In the genomic region with DNA sequence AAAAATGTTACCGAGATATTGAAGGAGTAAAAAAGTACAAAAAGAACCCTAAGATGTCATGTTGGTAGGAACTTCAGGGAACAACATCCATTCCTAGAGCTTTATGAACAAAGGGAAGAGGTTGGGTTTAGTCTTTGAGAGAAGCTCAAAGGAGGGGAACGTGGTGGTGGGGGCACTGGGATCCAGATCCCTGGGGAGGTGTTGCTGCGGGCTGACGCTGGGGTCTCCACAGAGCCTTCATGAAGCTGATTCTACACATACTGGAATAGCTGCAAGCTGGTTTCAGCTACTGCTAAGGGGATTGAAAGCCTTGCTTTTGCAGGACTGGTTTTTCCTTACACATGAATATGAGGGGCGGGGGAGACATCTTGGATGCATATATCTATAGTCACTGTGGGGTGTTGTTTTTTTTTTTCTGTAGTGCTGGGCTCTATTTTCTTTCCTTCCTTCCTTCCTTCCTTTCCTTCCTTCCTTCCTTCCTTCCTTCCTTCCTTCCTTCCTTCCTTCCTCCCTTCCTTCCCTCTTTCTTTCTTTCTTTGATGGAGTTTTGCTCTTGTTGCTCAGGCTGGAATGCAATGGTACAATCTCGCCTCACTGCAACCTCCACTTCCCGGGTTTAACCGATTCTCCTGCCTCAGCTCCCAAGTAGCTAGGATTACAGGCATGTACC, we compare ENCODE assay signal across 18 cellular contexts. TPM values are rescaled to one million over a fixed set of nuclear protein-coding genes. Genes with fewer than 3 reads are reported as not detected.
DNase-seq lines count a peak whose midpoint lies in the region; ATAC-seq, FAIRE-seq and TF ChIP-seq lines count a peak whose summit lies in the region.
"Had no signal": no experiment of that assay in that cellular context is flagged by ENCODE, and none has a peak within 500 bp of the region (broad histone marks: within the 10 kb centered on the region; RNA-seq: fewer than 3 reads in every experiment).

No MANE protein-coding gene starts in this region.

- WGBS in heart left ventricle, 4 donors, result 87 to 91% (median 89%) methylated on average over 8 of the region's 8 CpGs
- 82 to 85% methylated on average over 8 of the region's 8 CpGs for WGBS in tibial nerve, 2 donors
- over 99% methylated on average over 8 of the region's 8 CpGs for WGBS in HepG2 (ENCODE audit: low lambda C conversion rate)

- H3K27ac ChIP-seq in cardiac muscle cell, result peak overlapping the region; percentile 94
- H3K27ac ChIP-seq in heart left ventricle, result no peak overlapping the region
- H3K27ac ChIP-seq in tibial nerve, result no peak overlapping the region
- no peak overlapping the region for H3K27ac ChIP-seq in HepG2 (ENCODE audit: extremely low read length, insufficient read depth, low read length)
- H3K27ac ChIP-seq: GM23248, WERI-Rb-1 had no signal

- no peak overlapping the region for H3K4me3 ChIP-seq in cardiac muscle cell
- H3K4me3 ChIP-seq in heart left ventricle, result no peak overlapping the region
- H3K4me3 ChIP-seq in tibial nerve, result no peak overlapping the region
- H3K4me3 ChIP-seq in HepG2 (replicated peaks in 1 of 3; ENCODE audit: insufficient read depth in 1 of 3, low read depth in 2 of 3, low read length in 3 of 3), result no peak overlapping the region
- H3K4me3 ChIP-seq: GM23248 had no signal

- H3K36me3 ChIP-seq in cardiac muscle cell (peaks cover 4% of the 10 kb centered on the region), heart left ventricle (peaks cover 0 to 31% (median 22%) of the 10 kb centered on the region in 9 donors), tibial nerve (peaks cover 0 to 37% (median 7%) of the 10 kb centered on the region in 3 donors), HepG2 (replicated peaks in 1 of 2; ENCODE audit: control insufficient read depth in 1 of 2, insufficient read depth in 2 of 2, low read length in 2 of 2) (peaks cover 5 to 13% of the 10 kb centered on the region in 2 experiments; a peak in 4 of 5 replicates)

- H3K4me3 Mint-ChIP-seq in effector memory CD8-positive, alpha-beta T cell, result no peak overlapping the region
- no peak overlapping the region for H3K4me3 Mint-ChIP-seq in stimulated activated effector memory CD8-positive, alpha-beta T cell treated with anti-CD3 and anti-CD28 coated beads, Interleukin-12 subunit alpha, Interleukin-12 subunit beta, amount 100 ng/mL, for 72 hours
- H3K4me3 Mint-ChIP-seq: T-cell had no signal

- H3K4me1 ChIP-seq in cardiac muscle cell (ENCODE audit: low read depth) (peaks cover 6% of the 10 kb centered on the region), heart left ventricle (peaks cover 0 to 23% (median 5%) of the 10 kb centered on the region in 12 donors), tibial nerve (peaks cover 0 to 53% (median 8%) of the 10 kb centered on the region in 4 donors), HepG2 (ENCODE audit: insufficient read depth, low read length) (peaks cover under 1% of the 10 kb centered on the region)

- TF ChIP-seq POLR2A in heart left ventricle (IDR thresholded peaks at IDR 0.05) (no peak), tibial nerve (IDR thresholded peaks at IDR 0.05) (no peak), HepG2 (IDR thresholded peaks at IDR 0.05; ENCODE audit: insufficient read depth in 1 of 2, low read depth in 2 of 2, low read length in 2 of 2) (no peak)

- H2AFZ ChIP-seq in HepG2 (ENCODE audit: low read length), result no peak overlapping the region
- H2AFZ ChIP-seq: GM23248 had no signal

- POLR2A ChIA-PET in HepG2 (lab: Yijun Ruan, JAX), result no interaction called here

- no peak for ATAC-seq in heart left ventricle
- ATAC-seq in effector memory CD8-positive, alpha-beta T cell (replicated peaks), result no peak
- no peak for ATAC-seq in stimulated activated effector memory CD8-positive, alpha-beta T cell treated with anti-CD3 and anti-CD28 coated beads, Interleukin-12 subunit alpha, Interleukin-12 subunit beta, amount 100 ng/mL, for 72 hours
- no peak for ATAC-seq in HepG2
- ATAC-seq: left lobe of liver, T-cell had no signal

- peaks cover 30% of the 10 kb centered on the region for H3K36me3 Mint-ChIP-seq in effector memory CD8-positive, alpha-beta T cell (ENCODE audit: insufficient read depth)
- peaks cover 50% of the 10 kb centered on the region for H3K36me3 Mint-ChIP-seq in stimulated activated effector memory CD8-positive, alpha-beta T cell treated with anti-CD3 and anti-CD28 coated beads, Interleukin-12 subunit alpha, Interleukin-12 subunit beta, amount 100 ng/mL, for 72 hours

- in situ Hi-C loops in HepG2 (cut with HindIII; ENCODE audit: extremely low pct_ligation_motif_present, low pct_unique_long_range_greater_than_20kb), result no loop called here

- DNase-seq in cardiac muscle cell (ENCODE audit: low read depth in 1 of 2, low spot score in 1 of 2) (no peak), heart left ventricle (no peak), tibial nerve (ENCODE audit: low spot score in 2 of 2) (no peak), HepG2 (ENCODE audit: low spot score) (no peak)
- no peak for DNase-seq in effector memory CD8-positive, alpha-beta T cell
- no peak for DNase-seq in stimulated activated effector memory CD8-positive, alpha-beta T cell treated with anti-CD3 and anti-CD28 coated beads, Interleukin-12 subunit alpha, Interleukin-12 subunit beta, amount 100 ng/mL, for 72 hours (ENCODE audit: low spot score in 2 of 2)
- DNase-seq: activated CD8-positive, alpha-beta memory T cell treated with anti-CD3 and anti-CD28 coated beads, Interleukin-2, amount 50 U/mL, for 4 hours; Calu3; central memory CD4-positive, alpha-beta T cell; effector memory CD4-positive, alpha-beta T cell; GM23248; NCI-H1436 treated with DMSO at 0.1 percent for 48 hours; NCI-H2227 treated with DMSO at 0.1 percent for 48 hours; NK-92 treated with Interleukin-12 subunit alpha and Interleukin-12 subunit beta, amount 100 ng/mL, for 24 hours; WERI-Rb-1 had no signal

- no peak for TF ChIP-seq RAD21 in HepG2 (CRISPR knock-in tag; IDR thresholded peaks at IDR 0.05)

- H3K4me2 ChIP-seq in HepG2 (ENCODE audit: low read depth, low read length), result no peak overlapping the region

- intact Hi-C loops in heart left ventricle (cut with DNase I) (no loop called here), HepG2 (cut with micrococcal nuclease; ENCODE audit: unreplicated experiment) (no loop called here)

- peaks cover 4% of the 10 kb centered on the region for H3K79me2 ChIP-seq in HepG2 (ENCODE audit: insufficient read depth, low read length)

- peaks cover 18% of the 10 kb centered on the region in 2 donors for H3K4me1 Mint-ChIP-seq in effector memory CD8-positive, alpha-beta T cell (ENCODE audit: low read depth in 2 of 2)
- H3K4me1 Mint-ChIP-seq in stimulated activated effector memory CD8-positive, alpha-beta T cell treated with anti-CD3 and anti-CD28 coated beads, Interleukin-12 subunit alpha, Interleukin-12 subunit beta, amount 100 ng/mL, for 72 hours, result peaks cover 48% of the 10 kb centered on the region

- CTCF ChIA-PET in HepG2 (lab: Yijun Ruan, JAX; ENCODE audit: low intra/inter-chr PET ratio, low total read pairs), result no interaction called here

- no peak overlapping the region for H3K9ac ChIP-seq in HepG2 (ENCODE audit: insufficient read depth, low read depth, low read length)
- H3K9ac ChIP-seq: GM23248 had no signal

- TF ChIP-seq CTCF in cardiac muscle cell (IDR thresholded peaks at IDR 0.05; ENCODE audit: low read depth, low read length) (no peak), heart left ventricle (IDR thresholded peaks at IDR 0.05) (no peak), tibial nerve (IDR thresholded peaks at IDR 0.05) (no peak), HepG2 (CRISPR knock-in tag; IDR thresholded peaks at IDR 0.05) (no peak)

- no peak for FAIRE-seq in HepG2 (lab: Jason Lieb, UNC)
- FAIRE-seq: G401.6 had no signal

- TF ChIP-seq EP300 in tibial nerve (IDR thresholded peaks at IDR 0.05) (no peak), HepG2 (IDR thresholded peaks at IDR 0.05; ENCODE audit: low read depth in 2 of 2, low read length in 2 of 2) (no peak), HepG2 (CRISPR knock-in tag; IDR thresholded peaks at IDR 0.05; ENCODE audit: borderline replicate concordance) (no peak)

- BruUV-seq in HepG2 (replicated peaks; lab: Mats Ljungman, UMichigan), result no TSS peak

- H3K27ac Mint-ChIP-seq in effector memory CD8-positive, alpha-beta T cell, result peak overlapping the region; percentile 66 to 88
- peak overlapping the region; percentile 15 for H3K27ac Mint-ChIP-seq in stimulated activated effector memory CD8-positive, alpha-beta T cell treated with anti-CD3 and anti-CD28 coated beads, Interleukin-12 subunit alpha, Interleukin-12 subunit beta, amount 100 ng/mL, for 72 hours

- no peaks in the 10 kb centered on the region for H3K9me3 ChIP-seq in cardiac muscle cell (ENCODE audit: low read depth)
- no peaks in the 10 kb centered on the region for H3K9me3 ChIP-seq in heart left ventricle
- no peaks in the 10 kb centered on the region for H3K9me3 ChIP-seq in tibial nerve
- no peaks in the 10 kb centered on the region for H3K9me3 ChIP-seq in HepG2 (ENCODE audit: low read length)

- no peaks in the 10 kb centered on the region for H3K27me3 ChIP-seq in cardiac muscle cell
- H3K27me3 ChIP-seq in heart left ventricle, result no peaks in the 10 kb centered on the region
- H3K27me3 ChIP-seq in tibial nerve, result no peaks in the 10 kb centered on the region
- no peaks in the 10 kb centered on the region for H3K27me3 ChIP-seq in HepG2 (ENCODE audit: control insufficient read depth in 1 of 2, insufficient read depth in 2 of 2, low read length in 2 of 2)

- no peaks in the 10 kb centered on the region for H3K27me3 Mint-ChIP-seq in effector memory CD8-positive, alpha-beta T cell
- H3K27me3 Mint-ChIP-seq: T-cell had no signal

- H4K20me1 ChIP-seq in HepG2 (ENCODE audit: insufficient read depth, low read length), result no peaks in the 10 kb centered on the region

- no peaks in the 10 kb centered on the region for H3K9me3 Mint-ChIP-seq in effector memory CD8-positive, alpha-beta T cell
- no peaks in the 10 kb centered on the region for H3K9me3 Mint-ChIP-seq in stimulated activated effector memory CD8-positive, alpha-beta T cell treated with anti-CD3 and anti-CD28 coated beads, Interleukin-12 subunit alpha, Interleukin-12 subunit beta, amount 100 ng/mL, for 72 hours
- H3K9me3 Mint-ChIP-seq: T-cell had no signal

RNA-seq across cellular contexts. Expression of a gene that starts 6.5 kb away (rescaled TPM):
- total RNA-seq in cardiac muscle cell, result 51.1 TPM in 2 replicates
- polyA plus RNA-seq in cardiac muscle cell, result 25.1 and 34.7 TPM in 2 replicates
- total RNA-seq in heart left ventricle, result 10 to 100 TPM in 2 of 9 donors, 1 to 10 TPM in 7; 7.5 to 12.0 (median 9.1) TPM
- 10 to 100 TPM in 1 of 2 donors, 1 to 10 TPM in 1; 6.2 to 12.5 TPM for polyA plus RNA-seq in heart left ventricle
- 10 to 100 TPM; 41.6 to 88.8 (median 52.5) TPM for total RNA-seq in tibial nerve
- total RNA-seq in HepG2 (2016; rRNA removed; fragmentation: Illumina TruSeq; extraction: Trizol), result 1.3 and 3.1 TPM in 2 replicates
- total RNA-seq in HepG2 (2016; cell fraction: cytosol; rRNA removed; fragmentation: Illumina TruSeq; extraction: Trizol; ENCODE audit: low read depth), result 0.97 and 1.1 TPM in 2 replicates
- total RNA-seq in HepG2 (2016; cell fraction: insoluble cytoplasmic fraction; rRNA removed; fragmentation: Illumina TruSeq; extraction: Trizol), result 1.0 and 3.4 TPM in 2 replicates
- 1.1 and 1.4 TPM in 2 replicates for total RNA-seq in HepG2 (2016; cell fraction: membrane; rRNA removed; fragmentation: Illumina TruSeq; extraction: Trizol)
- total RNA-seq in HepG2 (2016; cell fraction: nucleus; rRNA removed; fragmentation: Illumina TruSeq; extraction: Trizol), result 3.8 and 4.3 TPM in 2 replicates
- polyA plus RNA-seq in HepG2 (2011; rRNA removed), result 8.1 and 10.0 TPM in 2 replicates
- polyA plus RNA-seq in HepG2 (2011; cell fraction: cytosol; rRNA removed), result 3.4 and 6.6 TPM in 2 replicates
- 73.5 and 84.6 TPM in 2 replicates for polyA plus RNA-seq in HepG2 (2011; cell fraction: nucleus; rRNA removed)
- polyA plus RNA-seq in HepG2 (2012), result 4.8 and 6.6 TPM in 2 replicates
- 0.12 and 0.23 TPM in 2 replicates for polyA plus RNA-seq in HepG2 (2016; cell fraction: cytosol; fragmentation: Illumina TruSeq; extraction: Trizol; ENCODE audit: low read depth)
- polyA plus RNA-seq in HepG2 (2016; cell fraction: insoluble cytoplasmic fraction; fragmentation: Illumina TruSeq; extraction: Trizol; ENCODE audit: low read depth), result 1.3 and 1.5 TPM in 2 replicates
- polyA plus RNA-seq in HepG2 (2016; cell fraction: membrane; fragmentation: Illumina TruSeq; extraction: Trizol; ENCODE audit: low read depth), result 0.18 and 0.57 TPM in 2 replicates
- 15.9 and 16.0 TPM in 2 replicates for polyA plus RNA-seq in HepG2 (2016; cell fraction: nucleus; fragmentation: Illumina TruSeq; extraction: Trizol; ENCODE audit: insufficient read depth, low read depth)
- 12.8 and 32.3 TPM in 2 replicates for polyA minus RNA-seq in HepG2 (2011; rRNA and poly(A)+ RNA removed; ENCODE audit: low replicate concordance)
- 1.9 and 3.2 TPM in 2 replicates for polyA minus RNA-seq in HepG2 (2011; cell fraction: cytosol; rRNA and poly(A)+ RNA removed)
- polyA minus RNA-seq in HepG2 (2011; cell fraction: nucleus; rRNA and poly(A)+ RNA removed), result 11.1 and 11.8 TPM in 2 replicates

RNA-seq across cellular contexts. Expression of a gene that starts 21.2 kb away (rescaled TPM):
- total RNA-seq in cardiac muscle cell (70.8 and 79.0 TPM in 2 replicates), heart left ventricle (100 to 1,000 TPM in 6 of 9 donors, 10 to 100 TPM in 3; 35.3 to 139 (median 115) TPM), tibial nerve (10 to 100 TPM; 18.4 to 38.2 (median 29.4) TPM), HepG2 (2016; rRNA removed; fragmentation: Illumina TruSeq; extraction: Trizol) (29.5 and 36.2 TPM in 2 replicates)
- polyA plus RNA-seq in cardiac muscle cell (169 and 177 TPM in 2 replicates), heart left ventricle (100 to 1,000 TPM in 1 of 2 donors, 10 to 100 TPM in 1; 64.7 to 114 TPM), HepG2 (2011; rRNA removed) (50.3 and 55.5 TPM in 2 replicates)
- 14.2 and 15.5 TPM in 2 replicates for total RNA-seq in HepG2 (2016; cell fraction: cytosol; rRNA removed; fragmentation: Illumina TruSeq; extraction: Trizol; ENCODE audit: low read depth)
- total RNA-seq in HepG2 (2016; cell fraction: insoluble cytoplasmic fraction; rRNA removed; fragmentation: Illumina TruSeq; extraction: Trizol), result 25.4 and 36.1 TPM in 2 replicates
- 26.0 and 30.0 TPM in 2 replicates for total RNA-seq in HepG2 (2016; cell fraction: membrane; rRNA removed; fragmentation: Illumina TruSeq; extraction: Trizol)
- total RNA-seq in HepG2 (2016; cell fraction: nucleus; rRNA removed; fragmentation: Illumina TruSeq; extraction: Trizol), result 14.4 and 19.6 TPM in 2 replicates
- polyA plus RNA-seq in HepG2 (2011; cell fraction: cytosol; rRNA removed), result 32.0 and 34.7 TPM in 2 replicates
- 59.9 and 61.9 TPM in 2 replicates for polyA plus RNA-seq in HepG2 (2011; cell fraction: nucleus; rRNA removed)
- 47.3 and 47.7 TPM in 2 replicates for polyA plus RNA-seq in HepG2 (2012)
- 22.8 and 27.9 TPM in 2 replicates for polyA plus RNA-seq in HepG2 (2016; cell fraction: cytosol; fragmentation: Illumina TruSeq; extraction: Trizol; ENCODE audit: low read depth)
- polyA plus RNA-seq in HepG2 (2016; cell fraction: insoluble cytoplasmic fraction; fragmentation: Illumina TruSeq; extraction: Trizol; ENCODE audit: low read depth), result 54.2 and 62.5 TPM in 2 replicates
- polyA plus RNA-seq in HepG2 (2016; cell fraction: membrane; fragmentation: Illumina TruSeq; extraction: Trizol; ENCODE audit: low read depth), result 30.4 and 40.6 TPM in 2 replicates
- 53.2 and 66.7 TPM in 2 replicates for polyA plus RNA-seq in HepG2 (2016; cell fraction: nucleus; fragmentation: Illumina TruSeq; extraction: Trizol; ENCODE audit: insufficient read depth, low read depth)
- polyA minus RNA-seq in HepG2 (2011; rRNA and poly(A)+ RNA removed; ENCODE audit: low replicate concordance), result 39.7 and 154 TPM in 2 replicates
- polyA minus RNA-seq in HepG2 (2011; cell fraction: cytosol; rRNA and poly(A)+ RNA removed), result 26.9 and 27.3 TPM in 2 replicates
- polyA minus RNA-seq in HepG2 (2011; cell fraction: nucleus; rRNA and poly(A)+ RNA removed), result 20.8 and 23.0 TPM in 2 replicates

RNA-seq across cellular contexts. Expression of a gene that starts 24.7 kb away (rescaled TPM):
- total RNA-seq in cardiac muscle cell (223 and 265 TPM in 2 replicates), heart left ventricle (100 to 1,000 TPM; 113 to 155 (median 129) TPM), tibial nerve (100 to 1,000 TPM in 3 of 4 donors, 10 to 100 TPM in 1; 90.0 to 146 (median 128) TPM), HepG2 (2016; rRNA removed; fragmentation: Illumina TruSeq; extraction: Trizol) (55.0 and 70.9 TPM in 2 replicates)
- polyA plus RNA-seq in cardiac muscle cell (247 and 319 TPM in 2 replicates), heart left ventricle (100 to 1,000 TPM; 192 to 266 TPM), HepG2 (2011; rRNA removed) (49.7 and 51.4 TPM in 2 replicates)
- total RNA-seq in HepG2 (2016; cell fraction: cytosol; rRNA removed; fragmentation: Illumina TruSeq; extraction: Trizol; ENCODE audit: low read depth), result 45.6 and 61.8 TPM in 2 replicates
- total RNA-seq in HepG2 (2016; cell fraction: insoluble cytoplasmic fraction; rRNA removed; fragmentation: Illumina TruSeq; extraction: Trizol), result 56.2 and 72.4 TPM in 2 replicates
- 35.3 and 50.0 TPM in 2 replicates for total RNA-seq in HepG2 (2016; cell fraction: membrane; rRNA removed; fragmentation: Illumina TruSeq; extraction: Trizol)
- 22.1 and 25.7 TPM in 2 replicates for total RNA-seq in HepG2 (2016; cell fraction: nucleus; rRNA removed; fragmentation: Illumina TruSeq; extraction: Trizol)
- 61.9 and 66.7 TPM in 2 replicates for polyA plus RNA-seq in HepG2 (2011; cell fraction: cytosol; rRNA removed)
- polyA plus RNA-seq in HepG2 (2011; cell fraction: nucleus; rRNA removed), result 108 and 113 TPM in 2 replicates
- polyA plus RNA-seq in HepG2 (2012), result 41.7 and 46.0 TPM in 2 replicates
- 56.7 and 73.4 TPM in 2 replicates for polyA plus RNA-seq in HepG2 (2016; cell fraction: cytosol; fragmentation: Illumina TruSeq; extraction: Trizol; ENCODE audit: low read depth)
- 88.0 and 94.2 TPM in 2 replicates for polyA plus RNA-seq in HepG2 (2016; cell fraction: insoluble cytoplasmic fraction; fragmentation: Illumina TruSeq; extraction: Trizol; ENCODE audit: low read depth)
- 38.7 and 48.0 TPM in 2 replicates for polyA plus RNA-seq in HepG2 (2016; cell fraction: membrane; fragmentation: Illumina TruSeq; extraction: Trizol; ENCODE audit: low read depth)
- 55.6 and 56.2 TPM in 2 replicates for polyA plus RNA-seq in HepG2 (2016; cell fraction: nucleus; fragmentation: Illumina TruSeq; extraction: Trizol; ENCODE audit: insufficient read depth, low read depth)
- 46.3 and 131 TPM in 2 replicates for polyA minus RNA-seq in HepG2 (2011; rRNA and poly(A)+ RNA removed; ENCODE audit: low replicate concordance)
- polyA minus RNA-seq in HepG2 (2011; cell fraction: cytosol; rRNA and poly(A)+ RNA removed), result 25.4 and 27.7 TPM in 2 replicates
- polyA minus RNA-seq in HepG2 (2011; cell fraction: nucleus; rRNA and poly(A)+ RNA removed), result 21.0 and 24.5 TPM in 2 replicates

RNA-seq across cellular contexts. Expression of a gene that starts 35.7 kb away (rescaled TPM):
- total RNA-seq in cardiac muscle cell, result 563 and 650 TPM in 2 replicates
- polyA plus RNA-seq in cardiac muscle cell, result 303 and 343 TPM in 2 replicates
- total RNA-seq in heart left ventricle, result 100 to 1,000 TPM; 122 to 265 (median 163) TPM
- polyA plus RNA-seq in heart left ventricle, result 100 to 1,000 TPM in 1 of 2 donors, 10 to 100 TPM in 1; 88.0 to 160 TPM
- total RNA-seq in tibial nerve, result 100 to 1,000 TPM; 136 to 299 (median 159) TPM
- total RNA-seq in HepG2 (2016; rRNA removed; fragmentation: Illumina TruSeq; extraction: Trizol), result 302 and 361 TPM in 2 replicates
- 29.3 and 34.8 TPM in 2 replicates for total RNA-seq in HepG2 (2016; cell fraction: cytosol; rRNA removed; fragmentation: Illumina TruSeq; extraction: Trizol; ENCODE audit: low read depth)
- total RNA-seq in HepG2 (2016; cell fraction: insoluble cytoplasmic fraction; rRNA removed; fragmentation: Illumina TruSeq; extraction: Trizol), result 282 and 373 TPM in 2 replicates
- total RNA-seq in HepG2 (2016; cell fraction: membrane; rRNA removed; fragmentation: Illumina TruSeq; extraction: Trizol), result 118 and 119 TPM in 2 replicates
- 266 and 307 TPM in 2 replicates for total RNA-seq in HepG2 (2016; cell fraction: nucleus; rRNA removed; fragmentation: Illumina TruSeq; extraction: Trizol)
- 439 and 461 TPM in 2 replicates for polyA plus RNA-seq in HepG2 (2011; rRNA removed)
- polyA plus RNA-seq in HepG2 (2011; cell fraction: cytosol; rRNA removed), result 192 and 284 TPM in 2 replicates
- 913 and 1,149 TPM in 2 replicates for polyA plus RNA-seq in HepG2 (2011; cell fraction: nucleus; rRNA removed)
- polyA plus RNA-seq in HepG2 (2012), result 400 and 525 TPM in 2 replicates
- polyA plus RNA-seq in HepG2 (2016; cell fraction: cytosol; fragmentation: Illumina TruSeq; extraction: Trizol; ENCODE audit: low read depth), result 31.8 and 43.0 TPM in 2 replicates
- polyA plus RNA-seq in HepG2 (2016; cell fraction: insoluble cytoplasmic fraction; fragmentation: Illumina TruSeq; extraction: Trizol; ENCODE audit: low read depth), result 296 and 460 TPM in 2 replicates
- 94.7 and 105 TPM in 2 replicates for polyA plus RNA-seq in HepG2 (2016; cell fraction: membrane; fragmentation: Illumina TruSeq; extraction: Trizol; ENCODE audit: low read depth)
- 574 and 592 TPM in 2 replicates for polyA plus RNA-seq in HepG2 (2016; cell fraction: nucleus; fragmentation: Illumina TruSeq; extraction: Trizol; ENCODE audit: insufficient read depth, low read depth)
- polyA minus RNA-seq in HepG2 (2011; rRNA and poly(A)+ RNA removed; ENCODE audit: low replicate concordance), result 1,983 and 2,170 TPM in 2 replicates
- 465 and 488 TPM in 2 replicates for polyA minus RNA-seq in HepG2 (2011; cell fraction: cytosol; rRNA and poly(A)+ RNA removed)
- 351 and 419 TPM in 2 replicates for polyA minus RNA-seq in HepG2 (2011; cell fraction: nucleus; rRNA and poly(A)+ RNA removed)

RNA-seq across cellular contexts. Expression of a gene that starts 60.0 kb away (rescaled TPM):
- 22.8 and 26.3 TPM in 2 replicates for total RNA-seq in cardiac muscle cell
- polyA plus RNA-seq in cardiac muscle cell, result 29.4 and 34.6 TPM in 2 replicates
- 10 to 100 TPM in 8 of 9 donors, 1 to 10 TPM in 1; 9.0 to 13.4 (median 10.5) TPM for total RNA-seq in heart left ventricle
- polyA plus RNA-seq in heart left ventricle, result 1 to 10 TPM; 6.9 to 9.2 TPM
- 10 to 100 TPM in 3 of 4 donors, 1 to 10 TPM in 1; 9.8 to 16.5 (median 12.6) TPM for total RNA-seq in tibial nerve
- total RNA-seq in HepG2 (2016; rRNA removed; fragmentation: Illumina TruSeq; extraction: Trizol), result 2.0 and 3.7 TPM in 2 replicates
- 1.0 and 1.1 TPM in 2 replicates for total RNA-seq in HepG2 (2016; cell fraction: cytosol; rRNA removed; fragmentation: Illumina TruSeq; extraction: Trizol; ENCODE audit: low read depth)
- 1.9 and 3.8 TPM in 2 replicates for total RNA-seq in HepG2 (2016; cell fraction: insoluble cytoplasmic fraction; rRNA removed; fragmentation: Illumina TruSeq; extraction: Trizol)
- 2.8 TPM in 2 replicates for total RNA-seq in HepG2 (2016; cell fraction: membrane; rRNA removed; fragmentation: Illumina TruSeq; extraction: Trizol)
- total RNA-seq in HepG2 (2016; cell fraction: nucleus; rRNA removed; fragmentation: Illumina TruSeq; extraction: Trizol), result 2.7 and 3.4 TPM in 2 replicates
- polyA plus RNA-seq in HepG2 (2011; rRNA removed), result 3.0 and 3.2 TPM in 2 replicates
- polyA plus RNA-seq in HepG2 (2011; cell fraction: cytosol; rRNA removed), result 1.7 and 2.6 TPM in 2 replicates
- polyA plus RNA-seq in HepG2 (2011; cell fraction: nucleus; rRNA removed), result 10.2 and 12.2 TPM in 2 replicates
- 2.7 and 4.2 TPM in 2 replicates for polyA plus RNA-seq in HepG2 (2012)
- polyA plus RNA-seq in HepG2 (2016; cell fraction: cytosol; fragmentation: Illumina TruSeq; extraction: Trizol; ENCODE audit: low read depth), result 0.78 and 0.83 TPM in 2 replicates
- polyA plus RNA-seq in HepG2 (2016; cell fraction: insoluble cytoplasmic fraction; fragmentation: Illumina TruSeq; extraction: Trizol; ENCODE audit: low read depth), result 3.5 and 3.8 TPM in 2 replicates
- 2.0 and 2.4 TPM in 2 replicates for polyA plus RNA-seq in HepG2 (2016; cell fraction: membrane; fragmentation: Illumina TruSeq; extraction: Trizol; ENCODE audit: low read depth)
- 6.2 and 6.8 TPM in 2 replicates for polyA plus RNA-seq in HepG2 (2016; cell fraction: nucleus; fragmentation: Illumina TruSeq; extraction: Trizol; ENCODE audit: insufficient read depth, low read depth)
- polyA minus RNA-seq in HepG2 (2011; rRNA and poly(A)+ RNA removed; ENCODE audit: low replicate concordance), result 6.6 and 8.8 TPM in 2 replicates
- 2.9 and 3.8 TPM in 2 replicates for polyA minus RNA-seq in HepG2 (2011; cell fraction: cytosol; rRNA and poly(A)+ RNA removed)
- 7.0 and 7.3 TPM in 2 replicates for polyA minus RNA-seq in HepG2 (2011; cell fraction: nucleus; rRNA and poly(A)+ RNA removed)
